ENCODE assay signal across 1 cellular context in the genomic region with DNA sequence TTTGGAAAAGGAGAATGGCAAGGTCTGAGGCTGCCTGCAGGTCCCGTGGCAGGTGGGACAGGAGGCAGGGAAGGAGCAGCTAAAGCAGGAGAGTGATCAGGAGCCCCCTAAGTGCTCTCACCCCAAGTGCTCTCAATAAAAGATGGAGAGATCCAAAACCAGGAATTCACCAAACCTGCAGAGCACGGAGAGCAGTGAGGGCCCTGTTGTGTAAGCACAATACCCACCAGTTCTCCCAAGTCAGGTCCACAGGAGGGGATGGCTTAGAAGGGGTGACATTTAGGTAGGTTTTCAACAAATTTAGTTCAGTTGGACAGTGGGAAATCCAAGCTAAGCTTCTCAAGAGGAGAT.
TF ChIP-seq lines count a peak whose summit lies in the region.

No MANE protein-coding gene starts in this region.

TF ChIP-seq in HepG2, 621 proteins besides CTCF, POLR2A, EP300 and RAD21 (continued from another document and continues in another):
- TF ChIP-seq, protein P1, sequence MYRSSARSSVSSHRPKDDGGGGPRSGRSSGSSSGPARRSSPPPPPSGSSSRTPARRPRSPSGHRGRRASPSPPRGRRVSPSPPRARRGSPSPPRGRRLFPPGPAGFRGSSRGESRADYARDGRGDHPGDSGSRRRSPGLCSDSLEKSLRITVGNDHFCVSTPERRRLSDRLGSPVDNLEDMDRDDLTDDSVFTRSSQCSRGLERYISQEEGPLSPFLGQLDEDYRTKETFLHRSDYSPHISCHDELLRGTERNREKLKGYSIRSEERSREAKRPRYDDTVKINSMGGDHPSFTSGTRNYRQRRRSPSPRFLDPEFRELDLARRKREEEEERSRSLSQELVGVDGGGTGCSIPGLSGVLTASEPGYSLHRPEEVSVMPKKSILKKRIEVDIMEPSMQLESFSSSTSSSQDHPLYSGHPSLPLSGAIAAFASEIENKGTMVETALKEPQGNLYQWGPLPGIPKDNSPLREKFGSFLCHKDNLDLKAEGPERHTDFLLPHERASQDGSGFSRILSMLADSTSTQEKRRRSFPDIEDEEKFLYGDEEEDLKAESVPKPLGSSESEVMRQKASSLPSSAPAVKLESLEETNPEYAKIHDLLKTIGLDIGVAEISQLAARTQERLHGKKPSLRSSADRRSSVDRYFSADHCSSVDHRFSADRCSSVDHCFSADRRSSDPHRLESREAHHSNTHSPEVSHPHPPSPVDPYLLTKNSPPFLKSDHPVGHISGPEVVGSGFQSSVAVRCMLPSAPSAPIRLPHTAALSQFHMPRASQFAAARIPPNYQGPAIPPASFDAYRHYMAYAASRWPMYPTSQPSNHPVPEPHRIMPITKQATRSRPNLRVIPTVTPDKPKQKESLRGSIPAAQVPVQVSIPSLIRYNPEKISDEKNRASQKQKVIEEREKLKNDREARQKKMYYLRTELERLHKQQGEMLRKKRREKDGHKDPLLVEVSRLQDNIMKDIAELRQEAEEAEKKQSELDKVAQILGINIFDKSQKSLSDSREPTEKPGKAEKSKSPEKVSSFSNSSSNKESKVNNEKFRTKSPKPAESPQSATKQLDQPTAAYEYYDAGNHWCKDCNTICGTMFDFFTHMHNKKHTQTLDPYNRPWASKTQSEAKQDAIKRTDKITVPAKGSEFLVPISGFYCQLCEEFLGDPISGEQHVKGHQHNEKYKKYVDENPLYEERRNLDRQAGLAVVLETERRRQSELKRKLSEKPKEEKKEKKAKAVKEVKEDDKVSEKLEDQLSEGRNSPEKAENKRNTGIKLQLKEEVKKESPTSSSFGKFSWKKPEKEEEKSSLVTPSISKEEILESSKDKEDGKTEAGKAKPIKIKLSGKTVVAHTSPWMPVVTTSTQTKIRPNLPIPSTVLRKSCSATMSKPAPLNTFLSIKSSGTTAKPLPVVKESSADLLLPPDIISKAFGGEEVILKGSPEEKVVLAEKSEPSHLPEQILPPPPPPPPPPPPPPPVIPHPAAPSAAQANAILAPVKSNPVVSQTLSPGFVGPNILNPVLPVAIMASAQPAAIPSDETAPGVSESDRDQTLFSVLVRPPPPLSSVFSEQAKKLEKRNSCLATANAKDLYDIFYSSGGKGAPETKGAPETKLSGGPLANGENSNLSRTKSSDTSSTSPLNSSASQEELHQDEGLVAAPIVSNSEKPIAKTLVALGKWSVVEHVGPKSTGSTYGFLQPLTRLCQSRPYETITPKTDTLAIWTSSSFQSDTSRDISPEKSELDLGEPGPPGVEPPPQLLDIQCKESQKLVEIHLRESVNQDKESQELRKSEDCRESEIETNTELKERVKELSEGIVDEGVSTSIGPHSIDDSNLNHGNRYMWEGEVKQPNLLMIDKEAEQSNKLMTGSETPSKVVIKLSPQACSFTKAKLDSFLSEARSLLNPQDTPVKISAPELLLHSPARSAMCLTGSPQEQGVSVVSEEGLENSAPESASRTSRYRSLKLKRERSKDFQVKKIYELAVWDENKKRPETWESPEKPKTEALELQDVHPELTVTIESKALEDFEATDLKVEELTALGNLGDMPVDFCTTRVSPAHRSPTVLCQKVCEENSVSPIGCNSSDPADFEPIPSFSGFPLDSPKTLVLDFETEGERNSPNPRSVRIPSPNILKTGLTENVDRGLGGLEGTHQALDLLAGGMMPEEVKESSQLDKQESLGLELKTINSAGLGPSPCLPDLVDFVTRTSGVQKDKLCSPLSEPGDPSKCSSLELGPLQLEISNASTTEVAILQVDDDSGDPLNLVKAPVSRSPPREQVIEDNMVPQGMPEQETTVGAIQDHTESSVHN (CRISPR knock-in tag; IDR thresholded peaks at IDR 0.05), result no peak
- TF ChIP-seq ZNF230 (CRISPR knock-in tag; IDR thresholded peaks at IDR 0.05) (no peak), ZMYM4 (CRISPR knock-in tag; IDR thresholded peaks at IDR 0.05) (no peak), FOXC1 (CRISPR knock-in tag; IDR thresholded peaks at IDR 0.05; ENCODE audit: borderline replicate concordance) (no peak), MEIS2 (CRISPR knock-in tag; IDR thresholded peaks at IDR 0.05) (no peak), NR1H2 (CRISPR knock-in tag; IDR thresholded peaks at IDR 0.05; ENCODE audit: borderline replicate concordance, low read depth) (no peak), SETDB1 (CRISPR knock-in tag; IDR thresholded peaks at IDR 0.05; ENCODE audit: borderline replicate concordance) (no peak), ZKSCAN1 (IDR thresholded peaks at IDR 0.05; ENCODE audit: low read length) (no peak), MYC (CRISPR knock-in tag; IDR thresholded peaks at IDR 0.05; ENCODE audit: borderline replicate concordance) (no peak), ZBTB42 (CRISPR knock-in tag; IDR thresholded peaks at IDR 0.05) (no peak), HCFC1 (IDR thresholded peaks at IDR 0.05; ENCODE audit: low read depth, low read length) (no peak), ZSCAN22 (CRISPR knock-in tag; IDR thresholded peaks at IDR 0.05) (no peak), ZNF792 (CRISPR knock-in tag; IDR thresholded peaks at IDR 0.05) (no peak), ZNF75D (CRISPR knock-in tag; IDR thresholded peaks at IDR 0.05; ENCODE audit: borderline replicate concordance) (no peak), RBM22 (optimal IDR thresholded peaks at IDR 0.05; ENCODE audit: low read length) (peak; percentile 31), KDM5B (CRISPR knock-in tag; IDR thresholded peaks at IDR 0.05; ENCODE audit: borderline replicate concordance) (0 out of 2 replicates have a peak, but pooled peaks have one; percentile 35), NBN (conservative IDR thresholded peaks at IDR 0.05) (no peak)
- TF ChIP-seq, protein P2, sequence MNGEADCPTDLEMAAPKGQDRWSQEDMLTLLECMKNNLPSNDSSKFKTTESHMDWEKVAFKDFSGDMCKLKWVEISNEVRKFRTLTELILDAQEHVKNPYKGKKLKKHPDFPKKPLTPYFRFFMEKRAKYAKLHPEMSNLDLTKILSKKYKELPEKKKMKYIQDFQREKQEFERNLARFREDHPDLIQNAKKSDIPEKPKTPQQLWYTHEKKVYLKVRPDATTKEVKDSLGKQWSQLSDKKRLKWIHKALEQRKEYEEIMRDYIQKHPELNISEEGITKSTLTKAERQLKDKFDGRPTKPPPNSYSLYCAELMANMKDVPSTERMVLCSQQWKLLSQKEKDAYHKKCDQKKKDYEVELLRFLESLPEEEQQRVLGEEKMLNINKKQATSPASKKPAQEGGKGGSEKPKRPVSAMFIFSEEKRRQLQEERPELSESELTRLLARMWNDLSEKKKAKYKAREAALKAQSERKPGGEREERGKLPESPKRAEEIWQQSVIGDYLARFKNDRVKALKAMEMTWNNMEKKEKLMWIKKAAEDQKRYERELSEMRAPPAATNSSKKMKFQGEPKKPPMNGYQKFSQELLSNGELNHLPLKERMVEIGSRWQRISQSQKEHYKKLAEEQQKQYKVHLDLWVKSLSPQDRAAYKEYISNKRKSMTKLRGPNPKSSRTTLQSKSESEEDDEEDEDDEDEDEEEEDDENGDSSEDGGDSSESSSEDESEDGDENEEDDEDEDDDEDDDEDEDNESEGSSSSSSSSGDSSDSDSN (CRISPR knock-in tag; IDR thresholded peaks at IDR 0.05), result 0 out of 2 replicates have a peak, but pooled peaks have one; percentile 19
- TF ChIP-seq, protein P3, sequence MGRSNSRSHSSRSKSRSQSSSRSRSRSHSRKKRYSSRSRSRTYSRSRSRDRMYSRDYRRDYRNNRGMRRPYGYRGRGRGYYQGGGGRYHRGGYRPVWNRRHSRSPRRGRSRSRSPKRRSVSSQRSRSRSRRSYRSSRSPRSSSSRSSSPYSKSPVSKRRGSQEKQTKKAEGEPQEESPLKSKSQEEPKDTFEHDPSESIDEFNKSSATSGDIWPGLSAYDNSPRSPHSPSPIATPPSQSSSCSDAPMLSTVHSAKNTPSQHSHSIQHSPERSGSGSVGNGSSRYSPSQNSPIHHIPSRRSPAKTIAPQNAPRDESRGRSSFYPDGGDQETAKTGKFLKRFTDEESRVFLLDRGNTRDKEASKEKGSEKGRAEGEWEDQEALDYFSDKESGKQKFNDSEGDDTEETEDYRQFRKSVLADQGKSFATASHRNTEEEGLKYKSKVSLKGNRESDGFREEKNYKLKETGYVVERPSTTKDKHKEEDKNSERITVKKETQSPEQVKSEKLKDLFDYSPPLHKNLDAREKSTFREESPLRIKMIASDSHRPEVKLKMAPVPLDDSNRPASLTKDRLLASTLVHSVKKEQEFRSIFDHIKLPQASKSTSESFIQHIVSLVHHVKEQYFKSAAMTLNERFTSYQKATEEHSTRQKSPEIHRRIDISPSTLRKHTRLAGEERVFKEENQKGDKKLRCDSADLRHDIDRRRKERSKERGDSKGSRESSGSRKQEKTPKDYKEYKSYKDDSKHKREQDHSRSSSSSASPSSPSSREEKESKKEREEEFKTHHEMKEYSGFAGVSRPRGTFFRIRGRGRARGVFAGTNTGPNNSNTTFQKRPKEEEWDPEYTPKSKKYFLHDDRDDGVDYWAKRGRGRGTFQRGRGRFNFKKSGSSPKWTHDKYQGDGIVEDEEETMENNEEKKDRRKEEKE (IDR thresholded peaks at IDR 0.05), result no peak
- TF ChIP-seq, protein P4, sequence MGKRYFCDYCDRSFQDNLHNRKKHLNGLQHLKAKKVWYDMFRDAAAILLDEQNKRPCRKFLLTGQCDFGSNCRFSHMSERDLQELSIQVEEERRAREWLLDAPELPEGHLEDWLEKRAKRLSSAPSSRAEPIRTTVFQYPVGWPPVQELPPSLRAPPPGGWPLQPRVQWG (CRISPR knock-in tag; IDR thresholded peaks at IDR 0.05; ENCODE audit: borderline replicate concordance, low read depth), result no peak
- TF ChIP-seq, protein P5, sequence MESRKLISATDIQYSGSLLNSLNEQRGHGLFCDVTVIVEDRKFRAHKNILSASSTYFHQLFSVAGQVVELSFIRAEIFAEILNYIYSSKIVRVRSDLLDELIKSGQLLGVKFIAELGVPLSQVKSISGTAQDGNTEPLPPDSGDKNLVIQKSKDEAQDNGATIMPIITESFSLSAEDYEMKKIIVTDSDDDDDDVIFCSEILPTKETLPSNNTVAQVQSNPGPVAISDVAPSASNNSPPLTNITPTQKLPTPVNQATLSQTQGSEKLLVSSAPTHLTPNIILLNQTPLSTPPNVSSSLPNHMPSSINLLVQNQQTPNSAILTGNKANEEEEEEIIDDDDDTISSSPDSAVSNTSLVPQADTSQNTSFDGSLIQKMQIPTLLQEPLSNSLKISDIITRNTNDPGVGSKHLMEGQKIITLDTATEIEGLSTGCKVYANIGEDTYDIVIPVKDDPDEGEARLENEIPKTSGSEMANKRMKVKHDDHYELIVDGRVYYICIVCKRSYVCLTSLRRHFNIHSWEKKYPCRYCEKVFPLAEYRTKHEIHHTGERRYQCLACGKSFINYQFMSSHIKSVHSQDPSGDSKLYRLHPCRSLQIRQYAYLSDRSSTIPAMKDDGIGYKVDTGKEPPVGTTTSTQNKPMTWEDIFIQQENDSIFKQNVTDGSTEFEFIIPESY (CRISPR knock-in tag; IDR thresholded peaks at IDR 0.05), result no peak
- TF ChIP-seq, protein P6, sequence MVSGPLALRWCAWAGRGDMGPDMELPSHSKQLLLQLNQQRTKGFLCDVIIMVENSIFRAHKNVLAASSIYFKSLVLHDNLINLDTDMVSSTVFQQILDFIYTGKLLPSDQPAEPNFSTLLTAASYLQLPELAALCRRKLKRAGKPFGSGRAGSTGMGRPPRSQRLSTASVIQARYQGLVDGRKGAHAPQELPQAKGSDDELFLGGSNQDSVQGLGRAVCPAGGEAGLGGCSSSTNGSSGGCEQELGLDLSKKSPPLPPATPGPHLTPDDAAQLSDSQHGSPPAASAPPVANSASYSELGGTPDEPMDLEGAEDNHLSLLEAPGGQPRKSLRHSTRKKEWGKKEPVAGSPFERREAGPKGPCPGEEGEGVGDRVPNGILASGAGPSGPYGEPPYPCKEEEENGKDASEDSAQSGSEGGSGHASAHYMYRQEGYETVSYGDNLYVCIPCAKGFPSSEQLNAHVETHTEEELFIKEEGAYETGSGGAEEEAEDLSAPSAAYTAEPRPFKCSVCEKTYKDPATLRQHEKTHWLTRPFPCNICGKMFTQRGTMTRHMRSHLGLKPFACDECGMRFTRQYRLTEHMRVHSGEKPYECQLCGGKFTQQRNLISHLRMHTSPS (CRISPR knock-in tag; IDR thresholded peaks at IDR 0.05; ENCODE audit: low read depth), result no peak
- TF ChIP-seq, protein P7, sequence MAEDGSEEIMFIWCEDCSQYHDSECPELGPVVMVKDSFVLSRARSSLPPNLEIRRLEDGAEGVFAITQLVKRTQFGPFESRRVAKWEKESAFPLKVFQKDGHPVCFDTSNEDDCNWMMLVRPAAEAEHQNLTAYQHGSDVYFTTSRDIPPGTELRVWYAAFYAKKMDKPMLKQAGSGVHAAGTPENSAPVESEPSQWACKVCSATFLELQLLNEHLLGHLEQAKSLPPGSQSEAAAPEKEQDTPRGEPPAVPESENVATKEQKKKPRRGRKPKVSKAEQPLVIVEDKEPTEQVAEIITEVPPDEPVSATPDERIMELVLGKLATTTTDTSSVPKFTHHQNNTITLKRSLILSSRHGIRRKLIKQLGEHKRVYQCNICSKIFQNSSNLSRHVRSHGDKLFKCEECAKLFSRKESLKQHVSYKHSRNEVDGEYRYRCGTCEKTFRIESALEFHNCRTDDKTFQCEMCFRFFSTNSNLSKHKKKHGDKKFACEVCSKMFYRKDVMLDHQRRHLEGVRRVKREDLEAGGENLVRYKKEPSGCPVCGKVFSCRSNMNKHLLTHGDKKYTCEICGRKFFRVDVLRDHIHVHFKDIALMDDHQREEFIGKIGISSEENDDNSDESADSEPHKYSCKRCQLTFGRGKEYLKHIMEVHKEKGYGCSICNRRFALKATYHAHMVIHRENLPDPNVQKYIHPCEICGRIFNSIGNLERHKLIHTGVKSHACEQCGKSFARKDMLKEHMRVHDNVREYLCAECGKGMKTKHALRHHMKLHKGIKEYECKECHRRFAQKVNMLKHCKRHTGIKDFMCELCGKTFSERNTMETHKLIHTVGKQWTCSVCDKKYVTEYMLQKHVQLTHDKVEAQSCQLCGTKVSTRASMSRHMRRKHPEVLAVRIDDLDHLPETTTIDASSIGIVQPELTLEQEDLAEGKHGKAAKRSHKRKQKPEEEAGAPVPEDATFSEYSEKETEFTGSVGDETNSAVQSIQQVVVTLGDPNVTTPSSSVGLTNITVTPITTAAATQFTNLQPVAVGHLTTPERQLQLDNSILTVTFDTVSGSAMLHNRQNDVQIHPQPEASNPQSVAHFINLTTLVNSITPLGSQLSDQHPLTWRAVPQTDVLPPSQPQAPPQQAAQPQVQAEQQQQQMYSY (CRISPR knock-in tag; IDR thresholded peaks at IDR 0.05), result peak; percentile 81; the same call in 1 of the 2 replicates
- TF ChIP-seq, protein P8, sequence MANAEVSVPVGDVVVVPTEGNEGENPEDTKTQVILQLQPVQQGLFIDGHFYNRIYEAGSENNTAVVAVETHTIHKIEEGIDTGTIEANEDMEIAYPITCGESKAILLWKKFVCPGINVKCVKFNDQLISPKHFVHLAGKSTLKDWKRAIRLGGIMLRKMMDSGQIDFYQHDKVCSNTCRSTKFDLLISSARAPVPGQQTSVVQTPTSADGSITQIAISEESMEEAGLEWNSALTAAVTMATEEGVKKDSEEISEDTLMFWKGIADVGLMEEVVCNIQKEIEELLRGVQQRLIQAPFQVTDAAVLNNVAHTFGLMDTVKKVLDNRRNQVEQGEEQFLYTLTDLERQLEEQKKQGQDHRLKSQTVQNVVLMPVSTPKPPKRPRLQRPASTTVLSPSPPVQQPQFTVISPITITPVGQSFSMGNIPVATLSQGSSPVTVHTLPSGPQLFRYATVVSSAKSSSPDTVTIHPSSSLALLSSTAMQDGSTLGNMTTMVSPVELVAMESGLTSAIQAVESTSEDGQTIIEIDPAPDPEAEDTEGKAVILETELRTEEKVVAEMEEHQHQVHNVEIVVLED (CRISPR knock-in tag; IDR thresholded peaks at IDR 0.05; ENCODE audit: borderline replicate concordance), result no peak
